ENCODE assay signal across 1 cellular context in genomic region chr22:22516992-22517391, GRCh38.
TF ChIP-seq lines count a peak whose summit lies in the region.

No MANE protein-coding gene starts in this region.

TF ChIP-seq in K562, 482 proteins besides CTCF, POLR2A, EP300 and RAD21:
- TF ChIP-seq ZBTB49 (CRISPR knock-in tag; IDR thresholded peaks at IDR 0.05; ENCODE audit: borderline replicate concordance) (peak; percentile 69; the same call in 1 of the 2 replicates), FOXJ2 (tag; IDR thresholded peaks at IDR 0.05) (no peak), NCOR1 (IDR thresholded peaks at IDR 0.05) (no peak), NFXL1 (CRISPR knock-in tag; IDR thresholded peaks at IDR 0.05) (no peak), ZNF644 (tag; IDR thresholded peaks at IDR 0.05; ENCODE audit: low read depth) (no peak), PPARD (CRISPR knock-in tag; IDR thresholded peaks at IDR 0.05) (no peak), RERE (CRISPR knock-in tag; IDR thresholded peaks at IDR 0.05; ENCODE audit: borderline replicate concordance) (0 out of 2 replicates have a peak, but pooled peaks have one; percentile 73), MYNN (IDR thresholded peaks at IDR 0.05) (no peak), MYNN (CRISPR knock-in tag; IDR thresholded peaks at IDR 0.05) (no peak), ZNF121 (CRISPR knock-in tag; conservative IDR thresholded peaks at IDR 0.05) (peak; percentile 99), KLF13 (tag; IDR thresholded peaks at IDR 0.05; ENCODE audit: borderline replicate concordance, low read depth) (no peak), GABPB1 (CRISPR knock-in tag; IDR thresholded peaks at IDR 0.05) (peak; percentile 18; the same call in 1 of the 2 replicates), ZEB2 (IDR thresholded peaks at IDR 0.05) (no peak), GTF2F1 (IDR thresholded peaks at IDR 0.05; ENCODE audit: low read depth, low read length) (no peak), PREB (CRISPR knock-in tag; IDR thresholded peaks at IDR 0.05) (peak; percentile 68; the same call in 1 of the 2 replicates), FOXK1 (CRISPR knock-in tag; IDR thresholded peaks at IDR 0.05; ENCODE audit: borderline replicate concordance) (peak; percentile 71; the same call in 1 of the 2 replicates), RBM39 (optimal IDR thresholded peaks at IDR 0.05; ENCODE audit: low read depth, low read length) (no peak), MAX (CRISPR knock-in tag; IDR thresholded peaks at IDR 0.05) (no peak)
- TF ChIP-seq, protein P1, sequence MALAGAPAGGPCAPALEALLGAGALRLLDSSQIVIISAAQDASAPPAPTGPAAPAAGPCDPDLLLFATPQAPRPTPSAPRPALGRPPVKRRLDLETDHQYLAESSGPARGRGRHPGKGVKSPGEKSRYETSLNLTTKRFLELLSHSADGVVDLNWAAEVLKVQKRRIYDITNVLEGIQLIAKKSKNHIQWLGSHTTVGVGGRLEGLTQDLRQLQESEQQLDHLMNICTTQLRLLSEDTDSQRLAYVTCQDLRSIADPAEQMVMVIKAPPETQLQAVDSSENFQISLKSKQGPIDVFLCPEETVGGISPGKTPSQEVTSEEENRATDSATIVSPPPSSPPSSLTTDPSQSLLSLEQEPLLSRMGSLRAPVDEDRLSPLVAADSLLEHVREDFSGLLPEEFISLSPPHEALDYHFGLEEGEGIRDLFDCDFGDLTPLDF (CRISPR knock-in tag; IDR thresholded peaks at IDR 0.05) = peak; percentile 42; the same call in 1 of the 2 replicates
- TF ChIP-seq, protein P2, sequence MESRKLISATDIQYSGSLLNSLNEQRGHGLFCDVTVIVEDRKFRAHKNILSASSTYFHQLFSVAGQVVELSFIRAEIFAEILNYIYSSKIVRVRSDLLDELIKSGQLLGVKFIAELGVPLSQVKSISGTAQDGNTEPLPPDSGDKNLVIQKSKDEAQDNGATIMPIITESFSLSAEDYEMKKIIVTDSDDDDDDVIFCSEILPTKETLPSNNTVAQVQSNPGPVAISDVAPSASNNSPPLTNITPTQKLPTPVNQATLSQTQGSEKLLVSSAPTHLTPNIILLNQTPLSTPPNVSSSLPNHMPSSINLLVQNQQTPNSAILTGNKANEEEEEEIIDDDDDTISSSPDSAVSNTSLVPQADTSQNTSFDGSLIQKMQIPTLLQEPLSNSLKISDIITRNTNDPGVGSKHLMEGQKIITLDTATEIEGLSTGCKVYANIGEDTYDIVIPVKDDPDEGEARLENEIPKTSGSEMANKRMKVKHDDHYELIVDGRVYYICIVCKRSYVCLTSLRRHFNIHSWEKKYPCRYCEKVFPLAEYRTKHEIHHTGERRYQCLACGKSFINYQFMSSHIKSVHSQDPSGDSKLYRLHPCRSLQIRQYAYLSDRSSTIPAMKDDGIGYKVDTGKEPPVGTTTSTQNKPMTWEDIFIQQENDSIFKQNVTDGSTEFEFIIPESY (CRISPR knock-in tag; IDR thresholded peaks at IDR 0.05) = 0 out of 2 replicates have a peak, but pooled peaks have one; percentile 26
- TF ChIP-seq, protein P3, sequence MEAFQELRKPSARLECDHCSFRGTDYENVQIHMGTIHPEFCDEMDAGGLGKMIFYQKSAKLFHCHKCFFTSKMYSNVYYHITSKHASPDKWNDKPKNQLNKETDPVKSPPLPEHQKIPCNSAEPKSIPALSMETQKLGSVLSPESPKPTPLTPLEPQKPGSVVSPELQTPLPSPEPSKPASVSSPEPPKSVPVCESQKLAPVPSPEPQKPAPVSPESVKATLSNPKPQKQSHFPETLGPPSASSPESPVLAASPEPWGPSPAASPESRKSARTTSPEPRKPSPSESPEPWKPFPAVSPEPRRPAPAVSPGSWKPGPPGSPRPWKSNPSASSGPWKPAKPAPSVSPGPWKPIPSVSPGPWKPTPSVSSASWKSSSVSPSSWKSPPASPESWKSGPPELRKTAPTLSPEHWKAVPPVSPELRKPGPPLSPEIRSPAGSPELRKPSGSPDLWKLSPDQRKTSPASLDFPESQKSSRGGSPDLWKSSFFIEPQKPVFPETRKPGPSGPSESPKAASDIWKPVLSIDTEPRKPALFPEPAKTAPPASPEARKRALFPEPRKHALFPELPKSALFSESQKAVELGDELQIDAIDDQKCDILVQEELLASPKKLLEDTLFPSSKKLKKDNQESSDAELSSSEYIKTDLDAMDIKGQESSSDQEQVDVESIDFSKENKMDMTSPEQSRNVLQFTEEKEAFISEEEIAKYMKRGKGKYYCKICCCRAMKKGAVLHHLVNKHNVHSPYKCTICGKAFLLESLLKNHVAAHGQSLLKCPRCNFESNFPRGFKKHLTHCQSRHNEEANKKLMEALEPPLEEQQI (IDR thresholded peaks at IDR 0.05) = no peak
- TF ChIP-seq, protein P4, sequence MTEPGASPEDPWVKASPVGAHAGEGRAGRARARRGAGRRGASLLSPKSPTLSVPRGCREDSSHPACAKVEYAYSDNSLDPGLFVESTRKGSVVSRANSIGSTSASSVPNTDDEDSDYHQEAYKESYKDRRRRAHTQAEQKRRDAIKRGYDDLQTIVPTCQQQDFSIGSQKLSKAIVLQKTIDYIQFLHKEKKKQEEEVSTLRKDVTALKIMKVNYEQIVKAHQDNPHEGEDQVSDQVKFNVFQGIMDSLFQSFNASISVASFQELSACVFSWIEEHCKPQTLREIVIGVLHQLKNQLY (CRISPR knock-in tag; conservative IDR thresholded peaks at IDR 0.05) = 0 out of 4 replicates have a peak, but pooled peaks of 1 of the 2 experiments have one; percentile 46
